ENCODE assay signal across 8 cellular contexts in the genomic region with DNA sequence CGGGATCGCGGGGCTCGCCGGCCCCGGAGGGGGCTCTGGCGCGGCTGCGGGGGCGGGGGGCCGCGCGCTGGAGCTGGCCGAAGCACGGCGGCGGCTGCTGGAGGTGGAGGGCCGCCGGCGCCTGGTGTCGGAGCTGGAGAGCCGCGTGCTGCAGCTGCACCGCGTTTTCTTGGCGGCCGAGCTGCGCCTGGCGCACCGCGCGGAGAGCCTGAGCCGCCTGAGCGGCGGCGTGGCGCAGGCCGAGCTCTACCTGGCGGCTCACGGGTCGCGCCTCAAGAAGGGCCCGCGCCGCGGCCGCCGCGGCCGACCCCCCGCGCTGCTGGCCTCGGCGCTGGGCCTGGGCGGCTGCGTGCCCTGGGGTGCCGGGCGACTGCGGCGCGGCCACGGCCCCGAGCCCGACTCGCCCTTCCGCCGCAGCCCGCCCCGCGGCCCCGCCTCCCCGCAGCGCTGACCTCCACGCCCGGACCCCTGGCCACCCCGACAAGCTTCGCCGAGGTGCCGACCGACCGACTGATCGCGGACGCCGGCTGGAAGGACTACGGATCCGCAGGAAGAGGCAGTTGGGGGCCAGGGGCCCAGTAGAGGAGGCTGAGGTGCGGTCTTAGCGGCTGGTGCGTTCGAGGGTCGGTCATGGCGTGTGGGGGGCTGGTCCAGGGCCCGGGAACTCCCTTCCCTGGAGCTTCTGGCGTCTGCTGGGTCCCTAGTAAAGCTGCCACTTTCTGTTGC. TPM values are rescaled to one million over a fixed set of nuclear protein-coding genes. Genes with fewer than 3 reads are reported as not detected.
A peak's percentile ranks its signal among the peaks of the same experiment; 100 is the strongest.
DNase-seq lines count a peak whose midpoint lies in the region; ATAC-seq and TF ChIP-seq lines count a peak whose summit lies in the region.

No MANE protein-coding gene starts in this region.

- H3K36me3 ChIP-seq in HUES6 (ENCODE audit: control insufficient read depth, insufficient read depth, low read length) (peaks cover 4% of the 10 kb centered on the region; the same call in 1 of the 2 replicates), spleen (no peaks in the 10 kb centered on the region)

- H3K27me3 ChIP-seq in HUES6 (ENCODE audit: control insufficient read depth, insufficient read depth, low read length), result peaks cover 18% of the 10 kb centered on the region; the same call in 1 of the 2 replicates
- peaks cover 0 to 73% (median 23%) of the 10 kb centered on the region in 7 donors for H3K27me3 ChIP-seq in spleen (replicated peaks in 1 of 7)

- no peaks in the 10 kb centered on the region for H3K9me3 Mint-ChIP-seq in activated naive CD4-positive, alpha-beta T cell treated with anti-CD3 and anti-CD28 coated beads for 36 hours

- H3K27ac ChIP-seq in HUES6 (ENCODE audit: low read depth, low read length) (no peak overlapping the region), spleen (peak overlapping the region in 5 of 8 donors; percentile 27 to 72 (median 64))

- ATAC-seq in GM21737 (IDR thresholded peaks at IDR 0.05; ENCODE audit: unreplicated experiment) (no peak), GM18858 (IDR thresholded peaks at IDR 0.05; ENCODE audit: unreplicated experiment) (no peak)

- intact Hi-C loops in activated naive CD4-positive, alpha-beta T cell treated with anti-CD3 and anti-CD28 coated beads for 36 hours (cut with micrococcal nuclease), result loop anchor here (5.0 to 10.0 kb wide), 3 partner anchors 72 to 389 kb away; partner anchors contain the start of genes GPN2 and NUDC
- intact Hi-C loops in spleen (cut with DNase I; ENCODE audit: low total_unique reads), result no loop called here

- CTCF ChIA-PET in activated naive CD4-positive, alpha-beta T cell treated with anti-CD3 and anti-CD28 coated beads for 36 hours (lab: Charles Lee), result interaction anchor here (1.5 to 1.9 kb wide), 3 partner anchors 22 to 50 kb away, joined by 3 to 9 read pairs (median 6); no protein-coding TSS in a partner anchor

- DNase-seq in activated naive CD4-positive, alpha-beta T cell treated with anti-CD3 and anti-CD28 coated beads for 36 hours, result no peak
- no peak for DNase-seq in spleen
- DNase-seq in LoVo (ENCODE audit: low spot score), result no peak

- H3K27me3 Mint-ChIP-seq in activated naive CD4-positive, alpha-beta T cell treated with anti-CD3 and anti-CD28 coated beads for 36 hours (ENCODE audit: low read depth), result peaks cover 49% of the 10 kb centered on the region

- TF ChIP-seq POLR2A in spleen (IDR thresholded peaks at IDR 0.05), result no peak

- 1 to 11% (median 1%) methylated on average over 28 to 95 of the region's 95 CpGs for whole genome bisulfite sequencing in spleen, 5 donors

- H3K4me3 ChIP-seq in GM12875 (ENCODE audit: low read depth, low read length) (peak overlapping the region; percentile 36), HUES6 (ENCODE audit: low read depth, low read length) (peak overlapping the region; percentile 86), iPS-11a (ENCODE audit: low read depth, low read length) (peak overlapping the region; percentile 77), spleen (peak overlapping the region; percentile 72 to 92 (median 78))

- peaks cover 22% of the 10 kb centered on the region for H3K4me1 Mint-ChIP-seq in activated naive CD4-positive, alpha-beta T cell treated with anti-CD3 and anti-CD28 coated beads for 36 hours (ENCODE audit: low read depth)

- TF ChIP-seq CTCF in GM12875 (IDR thresholded peaks at IDR 0.05; ENCODE audit: borderline replicate concordance, insufficient read depth, low read depth, low read length) (no peak), spleen (IDR thresholded peaks at IDR 0.05 in 8 of 11, conservative IDR thresholded peaks at IDR 0.05 in 3 of 11) (no peak)

- H3K9ac ChIP-seq in HUES6 (ENCODE audit: low read length), result peak overlapping the region; percentile 81

- H3K27ac Mint-ChIP-seq in activated naive CD4-positive, alpha-beta T cell treated with anti-CD3 and anti-CD28 coated beads for 36 hours, result no peak overlapping the region

- peak overlapping the region; percentile 66 for H3K4me3 Mint-ChIP-seq in activated naive CD4-positive, alpha-beta T cell treated with anti-CD3 and anti-CD28 coated beads for 36 hours

- H3K9me3 ChIP-seq in HUES6 (ENCODE audit: control insufficient read depth, insufficient read depth, low read depth, low read length) (no peaks in the 10 kb centered on the region), spleen (no peaks in the 10 kb centered on the region)

- no peaks in the 10 kb centered on the region for H3K36me3 Mint-ChIP-seq in activated naive CD4-positive, alpha-beta T cell treated with anti-CD3 and anti-CD28 coated beads for 36 hours (ENCODE audit: low read depth)

- H3K4me1 ChIP-seq in HUES6 (ENCODE audit: control insufficient read depth, insufficient read depth, low read length) (peaks cover 56% of the 10 kb centered on the region), spleen (peaks cover 15 to 70% (median 43%) of the 10 kb centered on the region in 6 donors)

RNA-seq across cellular contexts. Expression of gene TRNP1, which starts 0.7 kb away (rescaled TPM):
- under 1 TPM; 0.20 to 0.43 TPM for total RNA-seq in activated naive CD4-positive, alpha-beta T cell treated with anti-CD3 and anti-CD28 coated beads for 36 hours
- 10 to 100 TPM in 2 of 7 donors, 1 to 10 TPM in 5; 3.1 to 18.1 (median 6.8) TPM for total RNA-seq in spleen
- 1 to 10 TPM; 3.3 to 9.7 (median 6.1) TPM for polyA plus RNA-seq in spleen

RNA-seq across cellular contexts. Expression of gene TENT5B, which starts 18.5 kb away (rescaled TPM):
- not detected for total RNA-seq in activated naive CD4-positive, alpha-beta T cell treated with anti-CD3 and anti-CD28 coated beads for 36 hours
- total RNA-seq in spleen, result under 1 TPM in 6 of 7 donors, not detected in 1; 0.43 to 0.65 (median 0.47) TPM
- 1 to 10 TPM in 1 of 3 donors, under 1 TPM in 2; 0.41 to 1.0 (median 0.74) TPM for polyA plus RNA-seq in spleen

RNA-seq across cellular contexts. Expression of gene KDF1, which starts 33.9 kb away (rescaled TPM):
- under 1 TPM; 0.24 to 0.25 TPM for total RNA-seq in activated naive CD4-positive, alpha-beta T cell treated with anti-CD3 and anti-CD28 coated beads for 36 hours
- 1 to 10 TPM in 4 of 7 donors, under 1 TPM in 3; 0.44 to 2.1 (median 1.1) TPM for total RNA-seq in spleen
- polyA plus RNA-seq in spleen, result 1 to 10 TPM in 1 of 3 donors, under 1 TPM in 2; 0.67 to 1.1 (median 0.89) TPM

Comparison
In these comparisons a context has a peak if more than half of its experiments do, and no peak if none do; other contexts are left out.
1. H3K4me3 ChIP-seq: peak in every context shown above with its lines; median percentile 86 in HUES6; 78 in spleen; 77 in iPS-11a; 36 in GM12875.